In the genomic region with DNA sequence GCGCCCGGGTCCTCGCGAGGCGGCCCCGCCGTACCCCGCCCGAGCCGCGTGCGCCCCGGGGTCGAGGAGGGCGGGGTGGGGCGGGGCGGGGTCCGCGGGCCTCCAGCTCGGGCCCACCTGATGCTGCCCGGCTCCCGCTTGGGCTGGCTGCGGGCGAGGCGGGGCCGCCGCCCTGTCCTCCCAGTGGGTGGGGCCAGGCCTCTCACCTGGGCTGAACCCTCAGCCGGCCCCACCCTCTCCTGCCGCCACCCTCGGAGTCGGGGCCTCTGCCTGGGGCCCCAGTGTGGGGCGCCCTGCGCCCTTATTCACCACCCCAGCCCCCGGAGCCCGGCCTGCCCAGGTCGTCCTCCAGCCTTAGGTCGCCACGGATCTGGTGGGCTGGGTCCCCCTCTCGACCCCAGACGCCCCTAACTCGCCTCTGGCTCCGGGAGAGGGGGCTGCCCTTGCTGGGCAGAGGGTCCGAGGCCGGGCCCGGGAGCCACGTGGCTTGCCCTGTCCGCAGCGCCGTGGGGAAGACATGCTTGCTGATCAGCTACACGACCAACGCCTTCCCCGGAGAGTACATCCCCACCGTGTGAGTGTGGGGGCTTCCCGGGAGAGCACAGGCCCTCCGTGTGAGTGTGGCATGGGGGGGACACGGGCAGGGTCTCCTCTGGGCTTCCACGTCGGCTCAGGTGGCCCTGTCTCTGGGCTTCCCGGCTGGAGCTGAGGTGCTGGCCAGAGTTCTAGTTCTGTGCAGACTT, we compare ENCODE assay signal across 7 cellular contexts. TPM values are rescaled to one million over a fixed set of nuclear protein-coding genes. Genes with fewer than 3 reads are reported as not detected.
DNase-seq lines count a peak whose midpoint lies in the region; FAIRE-seq and TF ChIP-seq lines count a peak whose summit lies in the region.

No MANE protein-coding gene starts in this region.

- H3K27ac ChIP-seq in iPS-18a (ENCODE audit: low read length): no peak overlapping the region
- H3K27ac ChIP-seq in tibial artery: no peak overlapping the region

- CTCF ChIA-PET in activated naive CD4-positive, alpha-beta T cell treated with anti-CD3 and anti-CD28 coated beads, Interleukin-2, amount 10 ng/mL, durations not matched to agents 7 days and 5 days (lab: Charles Lee): interaction anchor here (0.7 to 1.6 kb wide), 3 partner anchors 18 to 122 kb away, joined by 3 to 5 read pairs (median 4); no protein-coding TSS in a partner anchor

- peak overlapping the region; percentile 45 for H3K4me3 Mint-ChIP-seq in activated naive CD4-positive, alpha-beta T cell treated with anti-CD3 and anti-CD28 coated beads, Interleukin-2, amount 10 ng/mL, durations not matched to agents 7 days and 5 days

- no peaks in the 10 kb centered on the region for H3K4me1 ChIP-seq in iPS-18a (ENCODE audit: control insufficient read depth, low read depth, low read length)
- peaks cover 0 to 42% (median 33%) of the 10 kb centered on the region in 4 donors for H3K4me1 ChIP-seq in tibial artery

- peak overlapping the region; percentile 48 for H3K9ac ChIP-seq in iPS-18a (ENCODE audit: low read length)

- TF ChIP-seq POLR2A in GM12891 (IDR thresholded peaks at IDR 0.05; ENCODE audit: low read depth, low read length): no peak

- peak overlapping the region; percentile 61 for H3K4me3 ChIP-seq in iPS-18a (ENCODE audit: low read length)
- peak overlapping the region; percentile 16 to 33 for H3K4me3 ChIP-seq in tibial artery

- H3K27ac Mint-ChIP-seq in activated naive CD4-positive, alpha-beta T cell treated with anti-CD3 and anti-CD28 coated beads, Interleukin-2, amount 10 ng/mL, durations not matched to agents 7 days and 5 days: no peak overlapping the region

- H3K9me3 ChIP-seq in iPS-18a (ENCODE audit: control insufficient read depth, low read depth, low read length) (no peaks in the 10 kb centered on the region), tibial artery (no peaks in the 10 kb centered on the region)

- FAIRE-seq in GM12891 (lab: Jason Lieb, UNC): peak; percentile 65

- no peaks in the 10 kb centered on the region for H3K36me3 ChIP-seq in iPS-18a (ENCODE audit: control insufficient read depth, low read depth, low read length)
- peaks cover 0 to 17% (median 13%) of the 10 kb centered on the region in 3 donors for H3K36me3 ChIP-seq in tibial artery

- no peaks in the 10 kb centered on the region for H3K27me3 ChIP-seq in iPS-18a (ENCODE audit: control insufficient read depth, insufficient read depth, low read length)
- H3K27me3 ChIP-seq in tibial artery: peaks cover 0 to 52% of the 10 kb centered on the region in 2 donors

- H3K36me3 Mint-ChIP-seq in activated naive CD4-positive, alpha-beta T cell treated with anti-CD3 and anti-CD28 coated beads, Interleukin-2, amount 10 ng/mL, durations not matched to agents 7 days and 5 days: peaks cover 15% of the 10 kb centered on the region

- peaks cover 26% of the 10 kb centered on the region for H3K4me1 Mint-ChIP-seq in activated naive CD4-positive, alpha-beta T cell treated with anti-CD3 and anti-CD28 coated beads, Interleukin-2, amount 10 ng/mL, durations not matched to agents 7 days and 5 days

- DNase-seq in GM12891 (ENCODE audit: insufficient read length, low spot score) (peak; percentile 64), NCI-H2171 treated with DMSO at 0.1 percent for 48 hours (lab: John Stamatoyannopoulos, UW) (peak; percentile 39), tibial artery (no peak), SKM-1 (lab: John Stamatoyannopoulos, UW; ENCODE audit: unreplicated experiment) (no peak), hippocampal formation (lab: John Stamatoyannopoulos, UW) (no peak)
- peak; percentile 71 for DNase-seq in activated naive CD4-positive, alpha-beta T cell treated with anti-CD3 and anti-CD28 coated beads, Interleukin-2, amount 10 ng/mL, durations not matched to agents 7 days and 5 days

- no peak for TF ChIP-seq CTCF in tibial artery (IDR thresholded peaks at IDR 0.05)

- no peaks in the 10 kb centered on the region for H3K9me3 Mint-ChIP-seq in activated naive CD4-positive, alpha-beta T cell treated with anti-CD3 and anti-CD28 coated beads, Interleukin-2, amount 10 ng/mL, durations not matched to agents 7 days and 5 days

- intact Hi-C loops in tibial artery (cut with DNase I; ENCODE audit: low total_unique reads): loop anchor here (2.0 kb wide), 1 partner anchor 121 kb away; no protein-coding TSS in a partner anchor

- peaks cover 14% of the 10 kb centered on the region for H3K27me3 Mint-ChIP-seq in activated naive CD4-positive, alpha-beta T cell treated with anti-CD3 and anti-CD28 coated beads, Interleukin-2, amount 10 ng/mL, durations not matched to agents 7 days and 5 days

TF ChIP-seq in GM12891, 5 proteins besides CTCF, POLR2A, EP300 and RAD21:
- TF ChIP-seq PAX5 (IDR thresholded peaks at IDR 0.05; ENCODE audit: insufficient read depth, low read length, severe bottlenecking) (no peak), POLR2AphosphoS5 (IDR thresholded peaks at IDR 0.05; ENCODE audit: low read depth, low read length) (no peak), TAF1 (IDR thresholded peaks at IDR 0.05; ENCODE audit: low read depth, low read length) (no peak), SPI1 (IDR thresholded peaks at IDR 0.05; ENCODE audit: low read depth, low read length) (no peak), POU2F2 (IDR thresholded peaks at IDR 0.05; ENCODE audit: low read depth, low read length) (no peak)

RNA-seq across cellular contexts. Expression of a gene that starts 0.6 kb away (rescaled TPM):
- 3.3 TPM for polyA plus RNA-seq in GM12891 (2012; ENCODE audit: low read depth, missing spikeins)

RNA-seq across cellular contexts. Expression of a gene that starts 5.4 kb away (rescaled TPM):
- polyA plus RNA-seq in GM12891 (2012; ENCODE audit: low read depth, missing spikeins): 40.2 TPM

RNA-seq across cellular contexts. Expression of a gene that starts 9.0 kb away (rescaled TPM):
- 8.5 TPM for polyA plus RNA-seq in GM12891 (2012; ENCODE audit: low read depth, missing spikeins)

RNA-seq across cellular contexts. Expression of a gene that starts 9.4 kb away (rescaled TPM):
- polyA plus RNA-seq in GM12891 (2012; ENCODE audit: low read depth, missing spikeins): 45.7 TPM

RNA-seq across cellular contexts. Expression of a gene that starts 19.6 kb away (rescaled TPM):
- 13.8 TPM for polyA plus RNA-seq in GM12891 (2012; ENCODE audit: low read depth, missing spikeins)

Comparison
In these comparisons a context has a peak if more than half of its experiments do, and no peak if none do; other contexts are left out.
1. DNase-seq: peak in GM12891 (single experiment), NCI-H2171 treated with DMSO at 0.1 percent for 48 hours (single experiment) and activated naive CD4-positive, alpha-beta T cell treated with anti-CD3 and anti-CD28 coated beads, Interleukin-2, amount 10 ng/mL, durations not matched to agents 7 days and 5 days (single experiment); none in tibial artery (0 of 2), SKM-1 (single experiment) and hippocampal formation (0 of 2).